ENCODE assay signal across 10 cellular contexts in the genomic region with DNA sequence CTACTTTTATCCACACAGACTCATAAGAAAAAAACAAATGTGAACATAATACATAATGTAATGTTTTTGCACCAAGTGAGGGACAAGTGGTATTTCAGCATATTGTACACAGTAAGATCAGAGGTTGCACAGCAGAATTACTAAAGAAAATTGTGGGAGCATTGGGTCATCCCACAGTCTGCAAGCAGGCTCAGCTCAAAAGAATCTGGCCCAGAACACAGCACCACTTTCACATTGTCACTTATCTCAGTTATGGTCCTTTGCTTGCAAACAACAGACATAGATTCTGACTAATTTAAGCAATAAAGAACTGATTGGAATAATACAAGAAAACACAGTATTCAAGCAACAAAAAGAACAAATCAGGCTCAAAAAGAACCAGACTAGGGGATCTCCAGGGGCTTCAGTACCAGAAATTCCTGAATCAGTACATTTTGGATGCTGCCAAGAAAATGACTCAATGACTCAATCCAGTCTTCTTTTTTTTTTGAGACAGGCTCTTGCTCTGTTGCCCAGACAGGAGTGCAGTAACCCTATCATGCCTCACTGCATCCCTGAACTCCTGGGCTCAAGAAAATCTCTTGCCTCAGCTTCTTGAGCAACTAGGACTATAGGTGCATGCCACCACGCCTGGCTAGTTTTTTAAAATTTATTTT. TPM values are rescaled to one million over a fixed set of nuclear protein-coding genes. Genes with fewer than 3 reads are reported as not detected.
DNase-seq lines count a peak whose midpoint lies in the region; ATAC-seq and TF ChIP-seq lines count a peak whose summit lies in the region.
"Had no signal": no experiment of that assay in that cellular context is flagged by ENCODE, and none has a peak within 500 bp of the region (broad histone marks: within the 10 kb centered on the region; RNA-seq: fewer than 3 reads in every experiment).

No MANE protein-coding gene starts in this region.

- H3K9me3 Mint-ChIP-seq in T-cell, result peaks cover 0 to 10% (median 6%) of the 10 kb centered on the region in 3 donors
- H3K9me3 Mint-ChIP-seq: central memory CD8-positive, alpha-beta T cell had no signal

- CTCF ChIA-PET in T-cell (lab: Charles Lee), result no interaction called here

- no peak overlapping the region for H3K4me3 Mint-ChIP-seq in T-cell
- H3K4me3 Mint-ChIP-seq: central memory CD8-positive, alpha-beta T cell had no signal

- peaks cover 3% of the 10 kb centered on the region for H3K36me3 Mint-ChIP-seq in T-cell

- H3K27ac ChIP-seq in mesodermal cell (ENCODE audit: low read depth, low read length, severe bottlenecking), result peak overlapping the region; percentile 70

- peaks cover 16% of the 10 kb centered on the region for H3K9me3 ChIP-seq in mesodermal cell (ENCODE audit: control insufficient read depth, low read length)

- no peak for TF ChIP-seq CTCF in AG10803 (conservative IDR thresholded peaks at IDR 0.05; ENCODE audit: low read length)

- POLR2A ChIA-PET in T-cell (lab: Charles Lee), result no interaction called here

- ATAC-seq in HG02870 (IDR thresholded peaks at IDR 0.05; ENCODE audit: unreplicated experiment), result no peak
- no peak for ATAC-seq in T-cell (replicated peaks in 1 of 4)
- ATAC-seq in GM18867 (IDR thresholded peaks at IDR 0.05; ENCODE audit: unreplicated experiment), result no peak

- H3K4me3 ChIP-seq in AG10803 (ENCODE audit: low read length) (no peak overlapping the region), mesodermal cell (ENCODE audit: extremely low read depth, insufficient read depth, low read length, poor library complexity, severe bottlenecking) (no peak overlapping the region)

- H3K4me1 ChIP-seq in mesodermal cell (ENCODE audit: control insufficient read depth, insufficient read depth, low read length, poor library complexity, severe bottlenecking), result peaks cover 32% of the 10 kb centered on the region

- DNase-seq in AG10803 (ENCODE audit: low read depth), result peak; percentile 88
- DNase-seq in HS-5 (ENCODE audit: low read depth), result peak; percentile 72
- DNase-seq in dermis blood vessel endothelial cell, result peak; percentile 40
- DNase-seq in T-cell, result no peak
- no peak for DNase-seq in COR-L47 (lab: John Stamatoyannopoulos, UW)
- DNase-seq: NCI-H1694 treated with DMSO at 0.1 percent for 48 hours had no signal

- H3K27me3 Mint-ChIP-seq in T-cell, result peaks cover 0 to 3% of the 10 kb centered on the region in 2 donors

- H3K27ac Mint-ChIP-seq in T-cell, result no peak overlapping the region

- peaks cover 7 to 11% (median 8%) of the 10 kb centered on the region in 3 donors for H3K4me1 Mint-ChIP-seq in T-cell
- H3K4me1 Mint-ChIP-seq: central memory CD8-positive, alpha-beta T cell had no signal

- no peaks in the 10 kb centered on the region for H3K36me3 ChIP-seq in mesodermal cell (ENCODE audit: control insufficient read depth, insufficient read depth, low read length)

- 100% methylated on average over 1 of the region's 1 CpG for WGBS in mesodermal cell (ENCODE audit: insufficient coverage in 2 of 2), 2 experiments

RNA-seq across cellular contexts. Expression of gene EEA1, which starts 42.9 kb away (rescaled TPM):
- 23.0 and 49.5 TPM in 2 replicates for total RNA-seq in dermis blood vessel endothelial cell
- polyA plus RNA-seq in mesodermal cell (2013, experiment 1 of 2), result 20.1 TPM
- 30.3 TPM for polyA plus RNA-seq in mesodermal cell (2013, experiment 2 of 2)
- 10 to 100 TPM; 21.4 to 29.5 (median 23.5) TPM for total RNA-seq in T-cell

Comparison
In these comparisons a context has a peak if more than half of its experiments do, and no peak if none do; other contexts are left out.
1. DNase-seq: peak in AG10803 (single experiment), HS-5 (single experiment) and dermis blood vessel endothelial cell (single experiment); none in T-cell (0 of 34) and COR-L47 (single experiment).